In genomic region chr10:59176241-59177030, GRCh38 we compare ENCODE assay signal across 8 cellular contexts. TPM values are rescaled to one million over a fixed set of nuclear protein-coding genes. Genes with fewer than 3 reads are reported as not detected.
DNase-seq lines count a peak whose midpoint lies in the region; FAIRE-seq and TF ChIP-seq lines count a peak whose summit lies in the region.

Gene PHYHIPL (plus strand): TSS chr10:59176643. CDS start chr10:59176854, 211 bp downstream.

- H3K9me3 ChIP-seq in HUES6 (ENCODE audit: control insufficient read depth, insufficient read depth, low read depth, low read length) (no peaks in the 10 kb centered on the region), keratinocyte (ENCODE audit: control insufficient read depth, low read depth, low read length) (no peaks in the 10 kb centered on the region), smooth muscle cell (replicated peaks; ENCODE audit: low read depth) (no peaks in the 10 kb centered on the region)

- H3K9ac ChIP-seq in HUES6 (ENCODE audit: low read length) (no peak within 1 kb of the TSS), keratinocyte (ENCODE audit: control insufficient read depth, extremely low read depth, insufficient read depth, low read length) (no peak within 1 kb of the TSS), smooth muscle cell (ENCODE audit: low read depth) (no peak within 1 kb of the TSS)

- H3K36me3 ChIP-seq in HUES6 (ENCODE audit: control insufficient read depth, insufficient read depth, low read length) (no peaks in the 10 kb centered on the region), keratinocyte (ENCODE audit: control insufficient read depth in 2 of 2, extremely low read depth in 1 of 2, insufficient read depth in 2 of 2, low read length in 2 of 2) (no peaks in the 10 kb centered on the region), smooth muscle cell (ENCODE audit: low read depth) (no peaks in the 10 kb centered on the region)

- H2AFZ ChIP-seq in keratinocyte (ENCODE audit: control insufficient read depth, low read length) (no peak within 1 kb of the TSS), smooth muscle cell (ENCODE audit: low read depth) (no peak within 1 kb of the TSS)

- dilution Hi-C loops in keratinocyte (cut with MboI; ENCODE audit: extremely low pct_ligation_motif_present, low sequenced_read_pairs): no loop called here

- H4K20me1 ChIP-seq in keratinocyte (ENCODE audit: control insufficient read depth, extremely low read depth, insufficient read depth, low read length) (no peaks in the 10 kb centered on the region), smooth muscle cell (ENCODE audit: low read depth) (no peaks in the 10 kb centered on the region)

- no peaks in the 10 kb centered on the region for H3K9me1 ChIP-seq in keratinocyte (ENCODE audit: control insufficient read depth, extremely low read depth, insufficient read depth, low read length)

- H3K27me3 ChIP-seq in HUES6 (ENCODE audit: control insufficient read depth, insufficient read depth, low read length): peaks cover 61% of the 10 kb centered on the region
- H3K27me3 ChIP-seq in keratinocyte (ENCODE audit: control insufficient read depth, extremely low read depth, insufficient read depth, low read length): peaks cover 18% of the 10 kb centered on the region
- H3K27me3 ChIP-seq in smooth muscle cell (ENCODE audit: low read depth): peaks cover 34% of the 10 kb centered on the region

- no peaks in the 10 kb centered on the region for H3K79me2 ChIP-seq in keratinocyte (ENCODE audit: control insufficient read depth, insufficient read depth, low read length)
- no peaks in the 10 kb centered on the region for H3K79me2 ChIP-seq in smooth muscle cell (ENCODE audit: low read depth)

- H3K4me2 ChIP-seq in keratinocyte (ENCODE audit: control insufficient read depth, extremely low read depth, insufficient read depth, low read depth, low read length): peak within 1 kb of the TSS; percentile 74
- H3K4me2 ChIP-seq in smooth muscle cell: peak within 1 kb of the TSS; percentile 94

- H3K4me1 ChIP-seq in HUES6 (ENCODE audit: control insufficient read depth, insufficient read depth, low read length) (no peaks in the 10 kb centered on the region), keratinocyte (ENCODE audit: control insufficient read depth, extremely low read depth, insufficient read depth, low read length) (peaks cover 17% of the 10 kb centered on the region), smooth muscle cell (ENCODE audit: low read depth) (peaks cover 4% of the 10 kb centered on the region)

- FAIRE-seq in keratinocyte (lab: Jason Lieb, UNC): no peak

- no peaks in the 10 kb centered on the region for H3F3A ChIP-seq in smooth muscle cell (ENCODE audit: low read depth)

- 1% methylated on average over 49 of the region's 90 CpGs for WGBS in smooth muscle cell (ENCODE audit: low lambda C conversion rate)

- DNase-seq in keratinocyte (ENCODE audit: low read depth, low spot score): no peak
- no peak for DNase-seq in smooth muscle cell (lab: John Stamatoyannopoulos, UW; ENCODE audit: unreplicated experiment)
- DNase-seq in DMS114 treated with DMSO at 0.1 percent for 48 hours (lab: John Stamatoyannopoulos, UW; ENCODE audit: unreplicated experiment): no peak
- DNase-seq in NOMO-1 treated with dmso at 0.1 percent for 144 hours (lab: John Stamatoyannopoulos, UW; ENCODE audit: unreplicated experiment): no peak
- no peak for DNase-seq in GM19240 (ENCODE audit: insufficient read length, low spot score)

- H3K4me3 ChIP-seq in HUES6 (ENCODE audit: low read depth, low read length): peak within 1 kb of the TSS; percentile 61
- peak within 1 kb of the TSS in 2 of 3 experiments; percentile 8 to 40 for H3K4me3 ChIP-seq in keratinocyte (ENCODE audit: control insufficient read depth in 2 of 3, extremely low read depth in 1 of 3, insufficient read depth in 2 of 3, low read depth in 1 of 3, low read length in 3 of 3)
- peak within 1 kb of the TSS; percentile 57 for H3K4me3 ChIP-seq in smooth muscle cell

- TF ChIP-seq CTCF in 22Rv1 (IDR thresholded peaks at IDR 0.05) (no peak), keratinocyte (optimal IDR thresholded peaks at IDR 0.05 in 1 of 3, IDR thresholded peaks at IDR 0.05 in 1 of 3, conservative IDR thresholded peaks at IDR 0.05 in 1 of 3; ENCODE audit: extremely low read depth in 1 of 3, insufficient read depth in 2 of 3, low read length in 3 of 3) (no peak), smooth muscle cell (IDR thresholded peaks at IDR 0.05; ENCODE audit: borderline replicate concordance, insufficient read depth, poor library complexity, severe bottlenecking) (no peak)

- H3K27ac ChIP-seq in 22Rv1 (peak within 1 kb of the TSS; percentile 83), HUES6 (ENCODE audit: low read depth, low read length) (no peak within 1 kb of the TSS), angular gyrus (ENCODE audit: low read depth, low read length) (peak within 1 kb of the TSS; percentile 93), keratinocyte (ENCODE audit: control insufficient read depth, insufficient read depth, low read length) (no peak within 1 kb of the TSS), smooth muscle cell (ENCODE audit: low read depth) (no peak within 1 kb of the TSS)

RNA-seq across cellular contexts. Expression of gene PHYHIPL, which starts in this region (rescaled TPM):
- polyA plus RNA-seq in keratinocyte (0.02 to 0.12 TPM (median 0.09 TPM) in 3 replicates), smooth muscle cell (0.31 TPM in 1 of 2 replicates, not detected in the other)
- polyA plus RNA-seq in keratinocyte (2011; ENCODE audit: low read depth): not detected
- polyA plus RNA-seq in keratinocyte (2011; cell fraction: cytosol; rRNA removed): 0.04 and 0.06 TPM in 2 replicates
- 0.06 and 0.07 TPM in 2 replicates for polyA plus RNA-seq in keratinocyte (2011; cell fraction: nucleus; rRNA removed)
- polyA plus RNA-seq in keratinocyte (2012; ENCODE audit: low replicate concordance): 0.03 and 0.07 TPM in 2 replicates
- not detected in 3 replicates for polyA minus RNA-seq in keratinocyte
- not detected for polyA minus RNA-seq in keratinocyte (2011; cell fraction: cytosol; rRNA and poly(A)+ RNA removed)
- polyA minus RNA-seq in keratinocyte (2011; cell fraction: nucleus; rRNA and poly(A)+ RNA removed): not detected in 2 replicates
- 0.63 TPM in 1 of 2 replicates, not detected in the other for total RNA-seq in smooth muscle cell

Comparison
In these comparisons a context has a peak if more than half of its experiments do, and no peak if none do; other contexts are left out.
1. H3K27ac ChIP-seq: peak in 22Rv1 (single experiment) and angular gyrus (single experiment); none in HUES6 (single experiment), keratinocyte (single experiment) and smooth muscle cell (single experiment).
2. Peak in every context shown above with its lines, with median percentiles within 50 percentile points of each other: H3K4me3 ChIP-seq.